ENCODE assay signal across 24 cellular contexts in genomic region chr4:16052939-16053338, GRCh38. TPM values are rescaled to one million over a fixed set of nuclear protein-coding genes. Genes with fewer than 3 reads are reported as not detected.
"Had no signal": no experiment of that assay in that cellular context is flagged by ENCODE, and none has a peak within 500 bp of the region (broad histone marks: within the 10 kb centered on the region; RNA-seq: fewer than 3 reads in every experiment).

No MANE protein-coding gene starts in this region.

- H3K27ac ChIP-seq: suprapubic skin, testis, thoracic aorta, thyroid gland, tibial nerve, transverse colon, upper lobe of left lung, uterus, vagina had no signal

- H3K4me3 ChIP-seq: stomach, suprapubic skin, testis, thoracic aorta, thyroid gland, tibial artery, tibial nerve, transverse colon, upper lobe of left lung, uterus, vagina had no signal

- DNase-seq: stimulated activated CD4-positive, alpha-beta T cell treated with anti-CD3 and anti-CD28 coated beads, Interleukin-2, amount 100 ng/mL, for 48 hours; stimulated activated CD4-positive, alpha-beta T cell treated with anti-CD3 and anti-CD28 coated beads, Interleukin-4, amount 100 ng/mL, for 1 hour; stimulated activated CD4-positive, alpha-beta T cell treated with anti-CD3 and anti-CD28 coated beads, Interleukin-4, amount 100 ng/mL, for 24 hours; stimulated activated CD4-positive, alpha-beta T cell treated with anti-CD3 and anti-CD28 coated beads, Interleukin-4, amount 100 ng/mL, for 4 hours; stimulated activated CD8-positive, alpha-beta memory T cell treated with anti-CD3 and anti-CD28 coated beads, Interleukin-4, amount 100 ng/mL, for 48 hours; stimulated activated naive B cell treated with anti-CD40 and anti-IgM and Interleukin-4, amounts not matched to agents 10 μg/mL and 1 μg/mL and 100 μg/mL, for 72 hours; stimulated activated naive CD4-positive, alpha-beta T cell; stimulated activated naive CD4-positive, alpha-beta T cell treated with Interleukin-2 at 50 U/mL for 16 hours; stimulated activated naive CD8-positive, alpha-beta T cell treated with anti-CD3 and anti-CD28 coated beads, Interleukin-15, amount 100 ng/mL, for 72 hours; stimulated activated naive CD8-positive, alpha-beta T cell treated with anti-CD3 and anti-CD28 coated beads, Interleukin-15, Interleukin-2, amounts not matched to agents 100 U/mL and 50 U/mL, for 24 hours; stomach; substantia nigra; testis; thyroid gland; tibial artery; transverse colon; upper lobe of left lung; uterus had no signal

- H3K36me3 ChIP-seq: stomach, suprapubic skin, thoracic aorta, thyroid gland, tibial artery, tibial nerve, transverse colon, upper lobe of left lung, uterus, vagina had no signal

- ATAC-seq: stimulated activated effector memory CD8-positive, alpha-beta T cell treated with anti-CD3 and anti-CD28 coated beads, Interleukin-12 subunit alpha, Interleukin-12 subunit beta, amount 100 ng/mL, for 72 hours; stimulated activated memory B cell treated with anti-CD40 and anti-IgM and Interleukin-4, amounts not matched to agents 10 μg/mL and 1 μg/mL and 100 μg/mL, for 72 hours; stimulated activated naive B cell treated with anti-CD40 and anti-IgM and Interleukin-4, amounts not matched to agents 10 μg/mL and 1 μg/mL and 100 μg/mL, for 72 hours; stimulated activated naive CD8-positive, alpha-beta T cell treated with anti-CD3 and anti-CD28 coated beads, Interleukin-15, amount 100 ng/mL, for 72 hours; stimulated activated naive CD8-positive, alpha-beta T cell treated with anti-CD3 and anti-CD28 coated beads, Interleukin-15, Interleukin-2, amounts not matched to agents 100 U/mL and 50 U/mL, for 24 hours had no signal

- H3K9me3 ChIP-seq: stomach, suprapubic skin, testis, thoracic aorta, thyroid gland, tibial artery, tibial nerve, transverse colon, upper lobe of left lung, uterus, vagina had no signal

- H3K4me1 ChIP-seq: testis, thyroid gland, uterus, vagina had no signal

- H3K27me3 ChIP-seq: stomach, testis, thyroid gland, tibial artery, transverse colon, upper lobe of left lung, uterus, vagina had no signal

RNA-seq across cellular contexts. Expression of gene PROM1, which starts 30.9 kb away (rescaled TPM):
- total RNA-seq: tibial nerve, vagina had no signal
